Comparison of ENCODE assay signal across 9 cellular contexts in genomic region chr14:95460647-95461478, GRCh38. TPM values are rescaled to one million over a fixed set of nuclear protein-coding genes. Genes with fewer than 3 reads are reported as not detected.
DNase-seq lines count a peak whose midpoint lies in the region; ATAC-seq and TF ChIP-seq lines count a peak whose summit lies in the region.
"Had no signal": no experiment of that assay in that cellular context is flagged by ENCODE, and none has a peak within 500 bp of the region (broad histone marks: within the 10 kb centered on the region; RNA-seq: fewer than 3 reads in every experiment).

No MANE protein-coding gene starts in this region.

- no peak overlapping the region; the same call in 1 of the 2 replicates for H2AFZ ChIP-seq in PC-3 (ENCODE audit: low read length)

- peaks cover 9% of the 10 kb centered on the region for H3K36me3 Mint-ChIP-seq in activated naive CD4-positive, alpha-beta T cell treated with anti-CD3 and anti-CD28 coated beads, Interleukin-2, amount 50 U/mL, for 24 hours
- peaks cover 12% of the 10 kb centered on the region for H3K36me3 Mint-ChIP-seq in activated naive CD4-positive, alpha-beta T cell treated with anti-CD3 and anti-CD28 coated beads for 36 hours (ENCODE audit: low read depth)
- H3K36me3 Mint-ChIP-seq in activated CD4-positive, alpha-beta T cell treated with anti-CD3 and anti-CD28 coated beads, Interleukin-2, amount 10 ng/mL, durations not matched to agents 24 days and 14 days (ENCODE audit: low read depth), result peaks cover 52% of the 10 kb centered on the region

- no peaks in the 10 kb centered on the region for H3K36me3 ChIP-seq in PC-3 (ENCODE audit: low read depth, low read length)
- peaks cover 0 to 22% of the 10 kb centered on the region in 2 donors for H3K36me3 ChIP-seq in gastroesophageal sphincter

- no peak overlapping the region for H3K27ac Mint-ChIP-seq in activated naive CD4-positive, alpha-beta T cell treated with anti-CD3 and anti-CD28 coated beads, Interleukin-2, amount 50 U/mL, for 24 hours
- no peak overlapping the region for H3K27ac Mint-ChIP-seq in activated naive CD4-positive, alpha-beta T cell treated with anti-CD3 and anti-CD28 coated beads for 36 hours
- no peak overlapping the region for H3K27ac Mint-ChIP-seq in activated CD4-positive, alpha-beta T cell treated with anti-CD3 and anti-CD28 coated beads, Interleukin-2, amount 10 ng/mL, durations not matched to agents 24 days and 14 days
- H3K27ac Mint-ChIP-seq: activated B cell treated with CpG ODN at 0.5 μM for 24 hours had no signal

- no peaks in the 10 kb centered on the region for H4K20me1 ChIP-seq in PC-3 (ENCODE audit: low read length)

- WGBS in gastroesophageal sphincter (ENCODE audit: low coverage in 1 of 2), 2 donors, result 4 to 27% methylated on average over 12 to 14 of the region's 29 CpGs

- H3F3A ChIP-seq in PC-3 (ENCODE audit: low read length, unreplicated experiment), result no peaks in the 10 kb centered on the region

- H3K27ac ChIP-seq in PC-3 (ENCODE audit: low read length) (no peak overlapping the region), gastroesophageal sphincter (peak overlapping the region in 3 of 4 donors; percentile 13 to 59 (median 20))

- no peaks in the 10 kb centered on the region for H3K27me3 Mint-ChIP-seq in activated naive CD4-positive, alpha-beta T cell treated with anti-CD3 and anti-CD28 coated beads, Interleukin-2, amount 50 U/mL, for 24 hours
- H3K27me3 Mint-ChIP-seq in activated naive CD4-positive, alpha-beta T cell treated with anti-CD3 and anti-CD28 coated beads for 36 hours (ENCODE audit: low read depth), result no peaks in the 10 kb centered on the region
- H3K27me3 Mint-ChIP-seq in activated CD4-positive, alpha-beta T cell treated with anti-CD3 and anti-CD28 coated beads, Interleukin-2, amount 10 ng/mL, durations not matched to agents 24 days and 14 days, result no peaks in the 10 kb centered on the region
- H3K27me3 Mint-ChIP-seq: activated B cell treated with CpG ODN at 0.5 μM for 24 hours had no signal

- no peak for TF ChIP-seq CTCF in PC-3 (conservative IDR thresholded peaks at IDR 0.05; ENCODE audit: low read depth, low read length)
- no peak for TF ChIP-seq CTCF in gastroesophageal sphincter (IDR thresholded peaks at IDR 0.05)

- CTCF ChIA-PET in activated naive CD4-positive, alpha-beta T cell treated with anti-CD3 and anti-CD28 coated beads for 36 hours (lab: Charles Lee), result interaction anchor here (2.6 to 5.7 kb wide), 2 partner anchors 17 to 67 kb away, joined by 13 to 27 read pairs; no protein-coding TSS in a partner anchor
- CTCF ChIA-PET in PC-3 (lab: Charles Lee), result no interaction called here

- TF ChIP-seq POLR2A in gastroesophageal sphincter (IDR thresholded peaks at IDR 0.05), result no peak

- BruUV-seq in PC-3 (replicated peaks; lab: Mats Ljungman, UMichigan), result no TSS peak

- H3K4me3 ChIP-seq in PC-3 (ENCODE audit: low read length) (no peak overlapping the region), gastroesophageal sphincter (peak overlapping the region in 1 of 2 donors; percentile 0)

- no peaks in the 10 kb centered on the region for H3K79me2 ChIP-seq in PC-3 (ENCODE audit: low read length)

- POLR2A ChIA-PET in PC-3 (lab: Charles Lee; ENCODE audit: unreplicated experiment), result interaction anchor here (0.6 kb wide), 1 partner anchor 380 kb away, joined by 6 read pairs; no protein-coding TSS in a partner anchor

- intact Hi-C loops in activated naive CD4-positive, alpha-beta T cell treated with anti-CD3 and anti-CD28 coated beads for 36 hours (cut with micrococcal nuclease), result no loop called here
- intact Hi-C loops in PC-3 (cut with micrococcal nuclease), result no loop called here
- intact Hi-C loops in sciatic nerve (cut with DNase I), result no loop called here
- intact Hi-C loops in activated CD4-positive, alpha-beta T cell treated with anti-CD3 and anti-CD28 coated beads, Interleukin-2, amount 10 ng/mL, durations not matched to agents 24 days and 14 days (cut with micrococcal nuclease), result loop anchor here (5.0 kb wide), 1 partner anchor 71 kb away; no protein-coding TSS in a partner anchor

- no peak for TF ChIP-seq EP300 in gastroesophageal sphincter (IDR thresholded peaks at IDR 0.05)

- ATAC-seq in PC-3 (peak; percentile 76), gastroesophageal sphincter (peak; percentile 74), sciatic nerve (peak; percentile 44), GM18907 (IDR thresholded peaks at IDR 0.05; ENCODE audit: unreplicated experiment) (no peak)

- no peaks in the 10 kb centered on the region for H3K9me2 ChIP-seq in PC-3 (replicated peaks; ENCODE audit: low read length)

- peak overlapping the region; percentile 40; the same call in 1 of the 2 replicates for H3K4me2 ChIP-seq in PC-3 (ENCODE audit: low read length)

- H3K4me3 Mint-ChIP-seq in activated naive CD4-positive, alpha-beta T cell treated with anti-CD3 and anti-CD28 coated beads, Interleukin-2, amount 50 U/mL, for 24 hours, result peak overlapping the region; percentile 4
- H3K4me3 Mint-ChIP-seq in activated naive CD4-positive, alpha-beta T cell treated with anti-CD3 and anti-CD28 coated beads for 36 hours, result no peak overlapping the region
- H3K4me3 Mint-ChIP-seq in activated CD4-positive, alpha-beta T cell treated with anti-CD3 and anti-CD28 coated beads, Interleukin-2, amount 10 ng/mL, durations not matched to agents 24 days and 14 days, result no peak overlapping the region
- H3K4me3 Mint-ChIP-seq: activated B cell treated with CpG ODN at 0.5 μM for 24 hours had no signal

- no peaks in the 10 kb centered on the region for H3K9me3 ChIP-seq in PC-3 (ENCODE audit: low read length)
- no peaks in the 10 kb centered on the region for H3K9me3 ChIP-seq in gastroesophageal sphincter

- H3K9me3 Mint-ChIP-seq in activated naive CD4-positive, alpha-beta T cell treated with anti-CD3 and anti-CD28 coated beads, Interleukin-2, amount 50 U/mL, for 24 hours, result no peaks in the 10 kb centered on the region
- H3K9me3 Mint-ChIP-seq in activated naive CD4-positive, alpha-beta T cell treated with anti-CD3 and anti-CD28 coated beads for 36 hours, result no peaks in the 10 kb centered on the region
- H3K9me3 Mint-ChIP-seq in activated CD4-positive, alpha-beta T cell treated with anti-CD3 and anti-CD28 coated beads, Interleukin-2, amount 10 ng/mL, durations not matched to agents 24 days and 14 days, result no peaks in the 10 kb centered on the region
- H3K9me3 Mint-ChIP-seq: activated B cell treated with CpG ODN at 0.5 μM for 24 hours had no signal

- H3K4me1 Mint-ChIP-seq in activated naive CD4-positive, alpha-beta T cell treated with anti-CD3 and anti-CD28 coated beads, Interleukin-2, amount 50 U/mL, for 24 hours, result peaks cover 60% of the 10 kb centered on the region
- peaks cover 61% of the 10 kb centered on the region for H3K4me1 Mint-ChIP-seq in activated naive CD4-positive, alpha-beta T cell treated with anti-CD3 and anti-CD28 coated beads for 36 hours (ENCODE audit: low read depth)
- H3K4me1 Mint-ChIP-seq in activated CD4-positive, alpha-beta T cell treated with anti-CD3 and anti-CD28 coated beads, Interleukin-2, amount 10 ng/mL, durations not matched to agents 24 days and 14 days, result peaks cover 34% of the 10 kb centered on the region

- no peak overlapping the region for H3K9ac ChIP-seq in PC-3 (ENCODE audit: low read length)

- no peaks in the 10 kb centered on the region; the same call in 1 of the 2 replicates for H3K4me1 ChIP-seq in PC-3 (ENCODE audit: insufficient read depth, low read length)
- peaks cover 0 to 56% (median 5%) of the 10 kb centered on the region in 3 donors for H3K4me1 ChIP-seq in gastroesophageal sphincter

- DNase-seq in activated naive CD4-positive, alpha-beta T cell treated with anti-CD3 and anti-CD28 coated beads for 36 hours, result no peak
- peak; percentile 45 for DNase-seq in PC-3
- no peak for DNase-seq in sciatic nerve (ENCODE audit: low spot score)
- no peak for DNase-seq in activated CD4-positive, alpha-beta T cell treated with anti-CD3 and anti-CD28 coated beads, Interleukin-2, amount 10 ng/mL, durations not matched to agents 24 days and 14 days
- no peak for DNase-seq in stimulated activated CD8-positive, alpha-beta memory T cell treated with anti-CD3 and anti-CD28 coated beads, Interleukin-4, amount 100 ng/mL, for 48 hours
- DNase-seq: activated B cell treated with CpG ODN at 0.5 μM for 24 hours had no signal

- H3K27me3 ChIP-seq in PC-3 (ENCODE audit: low read length) (no peaks in the 10 kb centered on the region), gastroesophageal sphincter (peaks cover 54% of the 10 kb centered on the region)

RNA-seq across cellular contexts. Expression of gene SYNE3, which starts 55.6 kb away (rescaled TPM):
- 10 to 100 TPM; 21.6 to 22.8 TPM for total RNA-seq in activated naive CD4-positive, alpha-beta T cell treated with anti-CD3 and anti-CD28 coated beads for 36 hours
- total RNA-seq in PC-3 (2014; rRNA removed), result 1.2 and 3.5 TPM in 2 replicates
- 10 to 100 TPM; 16.5 to 28.0 (median 20.3) TPM for total RNA-seq in gastroesophageal sphincter
- total RNA-seq in sciatic nerve, result 75.3 TPM
- 45.2 and 46.3 TPM in 2 replicates for total RNA-seq in activated CD4-positive, alpha-beta T cell treated with anti-CD3 and anti-CD28 coated beads, Interleukin-2, amount 10 ng/mL, durations not matched to agents 24 days and 14 days
